Comparison of ENCODE assay signal across 8 cellular contexts in genomic region chr5:40796487-40796889, GRCh38. TPM values are rescaled to one million over a fixed set of nuclear protein-coding genes. Genes with fewer than 3 reads are reported as not detected.
DNase-seq lines count a peak whose midpoint lies in the region; ATAC-seq and TF ChIP-seq lines count a peak whose summit lies in the region.

No MANE protein-coding gene starts in this region.

- H3K27me3 Mint-ChIP-seq in CD8-positive, alpha-beta T cell (ENCODE audit: low read depth): no peaks in the 10 kb centered on the region
- no peaks in the 10 kb centered on the region for H3K27me3 Mint-ChIP-seq in effector memory CD8-positive, alpha-beta T cell

- H3K27me3 ChIP-seq in CD8-positive, alpha-beta T cell (ENCODE audit: insufficient read depth, low read length): no peaks in the 10 kb centered on the region
- no peaks in the 10 kb centered on the region for H3K27me3 ChIP-seq in osteoblast (ENCODE audit: insufficient read depth, low read length)

- H3K4me3 ChIP-seq in CD8-positive, alpha-beta T cell (ENCODE audit: low read depth, low read length): peak overlapping the region; percentile 60
- H3K4me3 ChIP-seq in osteoblast (ENCODE audit: insufficient read depth, low read length): peak overlapping the region; percentile 96

- H4K20me1 ChIP-seq in osteoblast (ENCODE audit: insufficient read depth, low read length): peaks cover 38% of the 10 kb centered on the region

- POLR2A ChIA-PET in CD8-positive, alpha-beta T cell (lab: Charles Lee): interaction anchor here (1.8 kb wide), 1 partner anchor 39 kb away, joined by 4 read pairs; the partner anchor contains the start of gene RPL37

- no peak for ATAC-seq in CD8-positive, alpha-beta T cell
- no peak for ATAC-seq in effector memory CD8-positive, alpha-beta T cell (replicated peaks)
- no peak for ATAC-seq in HG02678 (IDR thresholded peaks at IDR 0.05; ENCODE audit: unreplicated experiment)
- no peak for ATAC-seq in GM21717 (IDR thresholded peaks at IDR 0.05; ENCODE audit: unreplicated experiment)

- peaks cover 22% of the 10 kb centered on the region for H3K4me1 ChIP-seq in CD8-positive, alpha-beta T cell (ENCODE audit: insufficient read depth, low read length)
- H3K4me1 ChIP-seq in osteoblast (ENCODE audit: insufficient read depth, low read length): peaks cover 24% of the 10 kb centered on the region

- H3K36me3 Mint-ChIP-seq in CD8-positive, alpha-beta T cell: peaks cover 25% of the 10 kb centered on the region
- peaks cover 14% of the 10 kb centered on the region for H3K36me3 Mint-ChIP-seq in effector memory CD8-positive, alpha-beta T cell (ENCODE audit: insufficient read depth)

- intact Hi-C loops in CD8-positive, alpha-beta T cell (cut with DNase I, micrococcal nuclease): no loop called here

- H3K4me2 ChIP-seq in osteoblast (ENCODE audit: insufficient read depth, low read length): peak overlapping the region; percentile 77

- no peak overlapping the region for H2AFZ ChIP-seq in osteoblast (ENCODE audit: low read length)

- peak overlapping the region; percentile 94 for H3K4me3 Mint-ChIP-seq in CD8-positive, alpha-beta T cell
- H3K4me3 Mint-ChIP-seq in effector memory CD8-positive, alpha-beta T cell: peak overlapping the region; percentile 83 to 89

- H3K36me3 ChIP-seq in CD8-positive, alpha-beta T cell (ENCODE audit: insufficient read depth, low read length): no peaks in the 10 kb centered on the region
- peaks cover 3% of the 10 kb centered on the region for H3K36me3 ChIP-seq in osteoblast (ENCODE audit: insufficient read depth, low read length)

- peaks cover 57% of the 10 kb centered on the region for H3K4me1 Mint-ChIP-seq in CD8-positive, alpha-beta T cell (ENCODE audit: low read depth)
- H3K4me1 Mint-ChIP-seq in effector memory CD8-positive, alpha-beta T cell (ENCODE audit: low read depth in 2 of 2): peaks cover 22 to 44% of the 10 kb centered on the region in 2 donors

- DNase-seq in CD8-positive, alpha-beta T cell: no peak
- DNase-seq in NOMO-1 treated with DMSO at 0.1 percent for 48 hours (lab: John Stamatoyannopoulos, UW; ENCODE audit: unreplicated experiment) (peak; percentile 77), osteoblast (ENCODE audit: insufficient read length, low spot score, missing footprints) (no peak), OCI-M2 (lab: John Stamatoyannopoulos, UW; ENCODE audit: unreplicated experiment) (no peak)
- no peak for DNase-seq in effector memory CD8-positive, alpha-beta T cell
- DNase-seq in NK-92 treated with Interleukin-12 subunit alpha and Interleukin-12 subunit beta, amount 100 ng/mL, for 24 hours (lab: John Stamatoyannopoulos, UW): no peak

- no peaks in the 10 kb centered on the region for H3K9me3 ChIP-seq in CD8-positive, alpha-beta T cell (ENCODE audit: low read length)
- H3K9me3 ChIP-seq in osteoblast (ENCODE audit: low read depth, low read length): no peaks in the 10 kb centered on the region

- H3K79me2 ChIP-seq in osteoblast (ENCODE audit: insufficient read depth, low read length): peaks cover 61% of the 10 kb centered on the region

- no peak for TF ChIP-seq CTCF in CD8-positive, alpha-beta T cell (IDR thresholded peaks at IDR 0.05)
- TF ChIP-seq CTCF in osteoblast (IDR thresholded peaks at IDR 0.05; ENCODE audit: extremely low read depth, low read depth, low read length): no peak

- CTCF ChIA-PET in CD8-positive, alpha-beta T cell (lab: Charles Lee): no interaction called here

- peak overlapping the region; percentile 93 for H3K27ac Mint-ChIP-seq in CD8-positive, alpha-beta T cell
- H3K27ac Mint-ChIP-seq in effector memory CD8-positive, alpha-beta T cell: peak overlapping the region in 1 of 2 donors; percentile 22

- H3K27ac ChIP-seq in CD8-positive, alpha-beta T cell (ENCODE audit: low read depth, low read length): no peak overlapping the region
- H3K27ac ChIP-seq in osteoblast (ENCODE audit: low read depth, low read length): peak overlapping the region; percentile 34

- no peaks in the 10 kb centered on the region for H3K9me3 Mint-ChIP-seq in CD8-positive, alpha-beta T cell
- no peaks in the 10 kb centered on the region for H3K9me3 Mint-ChIP-seq in effector memory CD8-positive, alpha-beta T cell

RNA-seq across cellular contexts. Expression of gene PRKAA1, which starts 1.7 kb away (rescaled TPM):
- 100 to 1,000 TPM; 113 to 114 TPM for total RNA-seq in CD8-positive, alpha-beta T cell
- total RNA-seq in osteoblast: 95.5 and 110 TPM in 2 replicates

RNA-seq across cellular contexts. Expression of gene RPL37, which starts 38.5 kb away (rescaled TPM):
- 1,000 to 10,000 TPM; 2,804 to 2,873 TPM for total RNA-seq in CD8-positive, alpha-beta T cell
- total RNA-seq in osteoblast: 220 and 385 TPM in 2 replicates

RNA-seq across cellular contexts. Expression of gene TTC33, which starts 40.7 kb away (rescaled TPM):
- 1 to 10 TPM; 6.7 to 7.1 TPM for total RNA-seq in CD8-positive, alpha-beta T cell
- total RNA-seq in osteoblast: 13.8 and 14.5 TPM in 2 replicates

RNA-seq across cellular contexts. Expression of gene CARD6, which starts 44.7 kb away (rescaled TPM):
- total RNA-seq in CD8-positive, alpha-beta T cell: under 1 TPM; 0.39 to 0.43 TPM
- total RNA-seq in osteoblast: 19.5 and 24.8 TPM in 2 replicates
